Comparison of ENCODE assay signal across 16 cellular contexts in the genomic region with DNA sequence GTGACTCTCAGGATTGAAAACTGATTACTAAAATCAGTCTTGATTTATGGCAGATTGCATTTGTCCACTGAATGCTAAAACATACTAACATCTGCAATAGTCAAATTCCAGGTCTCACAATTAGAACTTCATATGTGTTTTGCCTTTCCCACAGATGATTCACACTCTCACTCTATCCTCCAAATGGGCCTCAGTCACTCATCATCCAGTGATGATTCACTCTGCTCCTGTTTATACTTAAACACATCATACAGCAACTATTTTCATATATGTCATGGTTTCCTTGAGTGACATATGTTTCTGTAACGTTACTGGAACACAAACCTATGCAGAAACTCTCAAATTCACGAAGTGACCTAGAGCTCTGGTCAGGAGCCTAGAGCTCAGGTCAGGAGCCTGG.
A peak's percentile ranks its signal among the peaks of the same experiment; 100 is the strongest.
DNase-seq lines count a peak whose midpoint lies in the region; ATAC-seq and TF ChIP-seq lines count a peak whose summit lies in the region.
"Had no signal": no experiment of that assay in that cellular context is flagged by ENCODE, and none has a peak within 500 bp of the region (broad histone marks: within the 10 kb centered on the region; RNA-seq: fewer than 3 reads in every experiment).

No MANE protein-coding gene starts in this region.

- H4K20me1 ChIP-seq in fibroblast of lung (ENCODE audit: control insufficient read depth, extremely low read depth, insufficient read depth, low read length), result no peaks in the 10 kb centered on the region

- no peaks in the 10 kb centered on the region for H3K4me1 Mint-ChIP-seq in activated naive CD4-positive, alpha-beta T cell treated with anti-CD3 and anti-CD28 coated beads, Interleukin-2, amount 10 ng/mL, durations not matched to agents 7 days and 5 days
- H3K4me1 Mint-ChIP-seq in stimulated activated effector memory CD8-positive, alpha-beta T cell treated with anti-CD3 and anti-CD28 coated beads, Interleukin-12 subunit alpha, Interleukin-12 subunit beta, amount 100 ng/mL, for 72 hours, result no peaks in the 10 kb centered on the region
- H3K4me1 Mint-ChIP-seq: nephron had no signal

- no peak for TF ChIP-seq CTCF in RWPE1 (conservative IDR thresholded peaks at IDR 0.05; ENCODE audit: low read depth)
- no peak for TF ChIP-seq CTCF in fibroblast of lung (conservative IDR thresholded peaks at IDR 0.05 in 1 of 2, IDR thresholded peaks at IDR 0.05 in 1 of 2; ENCODE audit: low read depth in 1 of 2, low read length in 2 of 2)

- no peak overlapping the region for H3K4me3 Mint-ChIP-seq in activated naive CD4-positive, alpha-beta T cell treated with anti-CD3 and anti-CD28 coated beads, Interleukin-2, amount 10 ng/mL, durations not matched to agents 7 days and 5 days
- no peak overlapping the region for H3K4me3 Mint-ChIP-seq in stimulated activated effector memory CD8-positive, alpha-beta T cell treated with anti-CD3 and anti-CD28 coated beads, Interleukin-12 subunit alpha, Interleukin-12 subunit beta, amount 100 ng/mL, for 72 hours
- H3K4me3 Mint-ChIP-seq: dendritic cell treated with granulocyte-macrophage colony-stimulating factor and Interleukin-4, amounts not matched to agents 40 ng/mL and 50 ng/mL, for 4 days; nephron; T-helper 1 cell treated with Interleukin-12 subunit alpha and Interleukin-12 subunit beta and Interleukin-4 antibody, amounts not matched to agents 30 μg/mL and 1 μg/mL, for 36 hours; type B pancreatic cell had no signal

- peak; percentile 61 to 98 for ATAC-seq in activated naive CD4-positive, alpha-beta T cell treated with anti-CD3 and anti-CD28 coated beads, Interleukin-2, amount 50 U/mL, for 72 hours
- ATAC-seq in stimulated activated effector memory CD8-positive, alpha-beta T cell treated with anti-CD3 and anti-CD28 coated beads, Interleukin-12 subunit alpha, Interleukin-12 subunit beta, amount 100 ng/mL, for 72 hours, result peak; percentile 84
- no peak for ATAC-seq in left lobe of liver
- ATAC-seq: left ventricle myocardium superior had no signal

- DNase-seq in activated naive CD4-positive, alpha-beta T cell treated with anti-CD3 and anti-CD28 coated beads, Interleukin-2, amount 50 U/mL, for 72 hours (ENCODE audit: low spot score in 2 of 2), result no peak
- no peak for DNase-seq in activated naive CD4-positive, alpha-beta T cell treated with anti-CD3 and anti-CD28 coated beads, Interleukin-2, amount 10 ng/mL, durations not matched to agents 7 days and 5 days
- peak; percentile 92 for DNase-seq in RWPE1 (ENCODE audit: low spot score)
- DNase-seq in fibroblast of lung (ENCODE audit: low read depth in 2 of 2), result peak; percentile 55 to 86
- DNase-seq in stimulated activated effector memory CD8-positive, alpha-beta T cell treated with anti-CD3 and anti-CD28 coated beads, Interleukin-12 subunit alpha, Interleukin-12 subunit beta, amount 100 ng/mL, for 72 hours (ENCODE audit: low spot score in 2 of 2), result no peak
- no peak for DNase-seq in NCI-H2227 treated with DMSO at 0.1 percent for 48 hours (lab: John Stamatoyannopoulos, UW)
- DNase-seq in NCI-H2196 (lab: John Stamatoyannopoulos, UW; ENCODE audit: unreplicated experiment), result no peak
- DNase-seq in left lobe of liver (ENCODE audit: low spot score), result no peak
- DNase-seq: activated gamma-delta T cell treated with Interleukin-2 at 50 U/mL for 16 hours, left ventricle myocardium superior, NCI-H2081 treated with DMSO at 0.1 percent for 48 hours had no signal

- no peaks in the 10 kb centered on the region for H3K27me3 Mint-ChIP-seq in activated naive CD4-positive, alpha-beta T cell treated with anti-CD3 and anti-CD28 coated beads, Interleukin-2, amount 10 ng/mL, durations not matched to agents 7 days and 5 days
- H3K27me3 Mint-ChIP-seq: dendritic cell treated with granulocyte-macrophage colony-stimulating factor and Interleukin-4, amounts not matched to agents 40 ng/mL and 50 ng/mL, for 4 days; type B pancreatic cell had no signal

- CTCF ChIA-PET in activated naive CD4-positive, alpha-beta T cell treated with anti-CD3 and anti-CD28 coated beads, Interleukin-2, amount 10 ng/mL, durations not matched to agents 7 days and 5 days (lab: Charles Lee), result no interaction called here
- CTCF ChIA-PET in RWPE1 (lab: Yijun Ruan, JAX), result no interaction called here

- no peaks in the 10 kb centered on the region for H3K36me3 Mint-ChIP-seq in activated naive CD4-positive, alpha-beta T cell treated with anti-CD3 and anti-CD28 coated beads, Interleukin-2, amount 50 U/mL, for 72 hours
- no peaks in the 10 kb centered on the region for H3K36me3 Mint-ChIP-seq in activated naive CD4-positive, alpha-beta T cell treated with anti-CD3 and anti-CD28 coated beads, Interleukin-2, amount 10 ng/mL, durations not matched to agents 7 days and 5 days
- H3K36me3 Mint-ChIP-seq in stimulated activated effector memory CD8-positive, alpha-beta T cell treated with anti-CD3 and anti-CD28 coated beads, Interleukin-12 subunit alpha, Interleukin-12 subunit beta, amount 100 ng/mL, for 72 hours, result no peaks in the 10 kb centered on the region
- H3K36me3 Mint-ChIP-seq: type B pancreatic cell had no signal

- H3K9me3 ChIP-seq in fibroblast of lung (ENCODE audit: control insufficient read depth, insufficient read depth, low read depth, low read length), result no peaks in the 10 kb centered on the region

- no peak overlapping the region for H3K9ac ChIP-seq in fibroblast of lung (ENCODE audit: insufficient read depth, low read length)

- no peak overlapping the region for H3K27ac Mint-ChIP-seq in activated naive CD4-positive, alpha-beta T cell treated with anti-CD3 and anti-CD28 coated beads, Interleukin-2, amount 50 U/mL, for 72 hours
- H3K27ac Mint-ChIP-seq in activated naive CD4-positive, alpha-beta T cell treated with anti-CD3 and anti-CD28 coated beads, Interleukin-2, amount 10 ng/mL, durations not matched to agents 7 days and 5 days, result no peak overlapping the region
- no peak overlapping the region for H3K27ac Mint-ChIP-seq in stimulated activated effector memory CD8-positive, alpha-beta T cell treated with anti-CD3 and anti-CD28 coated beads, Interleukin-12 subunit alpha, Interleukin-12 subunit beta, amount 100 ng/mL, for 72 hours
- H3K27ac Mint-ChIP-seq: dendritic cell treated with granulocyte-macrophage colony-stimulating factor and Interleukin-4, amounts not matched to agents 40 ng/mL and 50 ng/mL, for 4 days; nephron; T-helper 1 cell treated with Interleukin-12 subunit alpha and Interleukin-12 subunit beta and Interleukin-4 antibody, amounts not matched to agents 30 μg/mL and 1 μg/mL, for 36 hours; type B pancreatic cell had no signal

- H3K27ac ChIP-seq in RWPE1 (no peak overlapping the region), fibroblast of lung (ENCODE audit: insufficient read depth, low read length) (no peak overlapping the region)
- H3K27ac ChIP-seq: skin epidermis had no signal

- H3K4me1 ChIP-seq in fibroblast of lung (ENCODE audit: control insufficient read depth, extremely low read depth, insufficient read depth, low read length), result no peaks in the 10 kb centered on the region

- no peak overlapping the region for H2AFZ ChIP-seq in fibroblast of lung (ENCODE audit: low read length)

- no peaks in the 10 kb centered on the region for H3K79me2 ChIP-seq in fibroblast of lung (ENCODE audit: control insufficient read depth, insufficient read depth, low read length)

- no peak overlapping the region for H3K4me3 ChIP-seq in fibroblast of lung (replicated peaks in 1 of 4; ENCODE audit: control extremely low read depth in 1 of 4, insufficient read depth in 1 of 4, low read depth in 3 of 4, low read length in 4 of 4)
- H3K4me3 ChIP-seq: skin epidermis had no signal

- POLR2A ChIA-PET in RWPE1 (lab: Yijun Ruan, JAX; ENCODE audit: low non-redundant PET), result no interaction called here

- H3K4me2 ChIP-seq in fibroblast of lung (ENCODE audit: extremely low read depth, insufficient read depth, low read length), result no peak overlapping the region

- H3K27me3 ChIP-seq in fibroblast of lung (ENCODE audit: control insufficient read depth, insufficient read depth, low read length), result no peaks in the 10 kb centered on the region

- H3K36me3 ChIP-seq in fibroblast of lung (ENCODE audit: control insufficient read depth, insufficient read depth, low read length), result no peaks in the 10 kb centered on the region

- no peaks in the 10 kb centered on the region for H3K9me3 Mint-ChIP-seq in activated naive CD4-positive, alpha-beta T cell treated with anti-CD3 and anti-CD28 coated beads, Interleukin-2, amount 50 U/mL, for 72 hours
- no peaks in the 10 kb centered on the region for H3K9me3 Mint-ChIP-seq in activated naive CD4-positive, alpha-beta T cell treated with anti-CD3 and anti-CD28 coated beads, Interleukin-2, amount 10 ng/mL, durations not matched to agents 7 days and 5 days
- no peaks in the 10 kb centered on the region for H3K9me3 Mint-ChIP-seq in stimulated activated effector memory CD8-positive, alpha-beta T cell treated with anti-CD3 and anti-CD28 coated beads, Interleukin-12 subunit alpha, Interleukin-12 subunit beta, amount 100 ng/mL, for 72 hours
- H3K9me3 Mint-ChIP-seq: dendritic cell treated with granulocyte-macrophage colony-stimulating factor and Interleukin-4, amounts not matched to agents 40 ng/mL and 50 ng/mL, for 4 days; nephron; T-helper 1 cell treated with Interleukin-12 subunit alpha and Interleukin-12 subunit beta and Interleukin-4 antibody, amounts not matched to agents 30 μg/mL and 1 μg/mL, for 36 hours; type B pancreatic cell had no signal

Comparison
In these comparisons a context has a peak if more than half of its experiments do, and no peak if none do; other contexts are left out.
1. DNase-seq: peak in RWPE1 (single experiment) and fibroblast of lung (2 of 2); none in activated naive CD4-positive, alpha-beta T cell treated with anti-CD3 and anti-CD28 coated beads, Interleukin-2, amount 50 U/mL, for 72 hours (0 of 2), activated naive CD4-positive, alpha-beta T cell treated with anti-CD3 and anti-CD28 coated beads, Interleukin-2, amount 10 ng/mL, durations not matched to agents 7 days and 5 days (single experiment), stimulated activated effector memory CD8-positive, alpha-beta T cell treated with anti-CD3 and anti-CD28 coated beads, Interleukin-12 subunit alpha, Interleukin-12 subunit beta, amount 100 ng/mL, for 72 hours (0 of 2), NCI-H2227 treated with DMSO at 0.1 percent for 48 hours (single experiment), NCI-H2196 (single experiment) and left lobe of liver (single experiment).